10 cellular contexts compared by ENCODE assay signal in the genomic region with DNA sequence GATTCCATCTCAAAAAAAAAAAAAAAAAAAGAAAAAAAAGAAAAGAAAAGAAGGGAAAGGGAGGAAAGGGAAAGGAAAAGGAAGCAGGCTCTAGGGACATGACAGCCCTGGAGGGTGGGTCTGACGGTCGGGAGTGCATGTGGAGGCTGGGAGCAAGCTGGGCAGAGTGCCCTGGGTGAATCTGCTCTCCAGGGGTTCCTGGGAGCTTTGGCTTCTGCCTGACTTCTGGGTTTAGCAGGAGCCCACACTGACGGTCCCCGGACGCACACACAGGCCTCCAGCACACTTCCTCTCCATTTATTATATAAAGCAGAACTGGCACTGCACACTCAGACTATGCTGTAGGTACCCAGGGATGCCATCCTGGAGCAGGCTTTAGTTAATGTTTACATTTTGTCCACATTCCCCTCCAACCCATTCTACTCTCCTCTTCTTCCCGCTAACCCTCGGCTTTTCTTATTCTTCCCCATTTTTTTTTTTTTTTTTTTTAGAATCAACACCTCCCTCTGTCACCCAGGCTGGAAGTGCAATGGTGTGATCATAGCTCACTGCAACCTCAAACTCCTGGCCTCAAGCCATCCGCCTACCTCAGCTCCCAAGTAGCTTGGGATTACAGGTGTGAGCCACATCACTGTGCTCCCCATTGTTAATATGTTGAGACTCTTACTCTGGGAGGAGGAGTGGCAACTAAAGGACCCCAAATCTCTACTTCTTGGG.
DNase-seq lines count a peak whose midpoint lies in the region; ATAC-seq and TF ChIP-seq lines count a peak whose summit lies in the region.
"Had no signal": no experiment of that assay in that cellular context is flagged by ENCODE, and none has a peak within 500 bp of the region (broad histone marks: within the 10 kb centered on the region; RNA-seq: fewer than 3 reads in every experiment).

No MANE protein-coding gene starts in this region.

- H4K20me1 ChIP-seq in smooth muscle cell (ENCODE audit: low read depth) = no peaks in the 10 kb centered on the region

- POLR2A ChIA-PET in Panc1 (lab: Charles Lee) = interaction anchor here (0.6 to 0.7 kb wide), 2 partner anchors 43 to 184 kb away, joined by 3 to 12 read pairs; no protein-coding TSS in a partner anchor

- peak overlapping the region; percentile 31 for H3K9ac ChIP-seq in smooth muscle cell (ENCODE audit: low read depth)
- H3K9ac ChIP-seq: parathyroid adenoma had no signal

- intact Hi-C loops in Panc1 (cut with micrococcal nuclease; ENCODE audit: unreplicated experiment) = no loop called here

- H3K27me3 ChIP-seq in Panc1 (ENCODE audit: control insufficient read depth, insufficient read depth, low read length) (no peaks in the 10 kb centered on the region), smooth muscle cell (ENCODE audit: low read depth) (no peaks in the 10 kb centered on the region)

- no TSS peak for BruUV-seq in Panc1 (replicated peaks; lab: Mats Ljungman, UMichigan)

- CTCF ChIA-PET in Panc1 (lab: Charles Lee) = no interaction called here

- in situ Hi-C loops in Panc1 (cut with HindIII; ENCODE audit: low pct_unique_long_range_greater_than_20kb, low sequenced_read_pairs) = no loop called here

- no peaks in the 10 kb centered on the region for H3K9me3 ChIP-seq in Panc1 (ENCODE audit: control insufficient read depth, insufficient read depth, low read depth, low read length)
- H3K9me3 ChIP-seq in smooth muscle cell (replicated peaks; ENCODE audit: low read depth) = no peaks in the 10 kb centered on the region

- DNase-seq in H4 (ENCODE audit: low spot score) = peak; percentile 29
- DNase-seq in Panc1 (ENCODE audit: low read depth, low spot score) = no peak
- DNase-seq in glomerular visceral epithelial cell (ENCODE audit: extremely low spot score) = peak; percentile 90
- no peak for DNase-seq in smooth muscle cell (lab: John Stamatoyannopoulos, UW; ENCODE audit: unreplicated experiment)
- no peak for DNase-seq in activated CD4-positive, alpha-beta T cell treated with anti-CD3 and anti-CD28 coated beads, Interleukin-2, amount 50 U/mL, for 4 hours
- no peak for DNase-seq in dermis blood vessel endothelial cell
- DNase-seq: NCI-H526 treated with DMSO at 0.1 percent for 48 hours had no signal

- H3K4me3 ChIP-seq in Panc1 (ENCODE audit: low read depth in 2 of 2, low read length in 2 of 2) = no peak overlapping the region
- H3K4me3 ChIP-seq in smooth muscle cell = no peak overlapping the region

- no peak overlapping the region for H2AFZ ChIP-seq in smooth muscle cell (ENCODE audit: low read depth)
- H2AFZ ChIP-seq: parathyroid adenoma had no signal

- no peaks in the 10 kb centered on the region for H3K79me2 ChIP-seq in smooth muscle cell (ENCODE audit: low read depth)
- H3K79me2 ChIP-seq: parathyroid adenoma had no signal

- 75% methylated on average over 8 of the region's 8 CpGs for WGBS in smooth muscle cell (ENCODE audit: low lambda C conversion rate)

- H3F3A ChIP-seq in smooth muscle cell (ENCODE audit: low read depth) = peaks cover 6% of the 10 kb centered on the region

- H3K4me2 ChIP-seq in smooth muscle cell = no peak overlapping the region

- H3K36me3 ChIP-seq in Panc1 (ENCODE audit: control insufficient read depth, insufficient read depth, low read length) (no peaks in the 10 kb centered on the region), smooth muscle cell (ENCODE audit: low read depth) (no peaks in the 10 kb centered on the region)

- ATAC-seq in Panc1 = peak; percentile 35
- ATAC-seq in HG02571 (IDR thresholded peaks at IDR 0.05; ENCODE audit: unreplicated experiment) = no peak
- ATAC-seq in GM19324 (IDR thresholded peaks at IDR 0.05; ENCODE audit: low FRiP score, unreplicated experiment) = no peak

- peak overlapping the region; percentile 65 for H3K27ac ChIP-seq in Panc1 (ENCODE audit: low read length)
- peak overlapping the region; percentile 78 for H3K27ac ChIP-seq in smooth muscle cell (ENCODE audit: low read depth)
- H3K27ac ChIP-seq: parathyroid adenoma had no signal

- H3K4me1 ChIP-seq in Panc1 (ENCODE audit: control insufficient read depth, insufficient read depth, low read length) (peaks cover 9% of the 10 kb centered on the region), smooth muscle cell (ENCODE audit: low read depth) (peaks cover 23% of the 10 kb centered on the region)
- H3K4me1 ChIP-seq: parathyroid adenoma had no signal

- no peak for TF ChIP-seq CTCF in Panc1 (IDR thresholded peaks at IDR 0.05)
- no peak for TF ChIP-seq CTCF in smooth muscle cell (IDR thresholded peaks at IDR 0.05; ENCODE audit: borderline replicate concordance, insufficient read depth, poor library complexity, severe bottlenecking)

Comparison
In these comparisons a context has a peak if more than half of its experiments do, and no peak if none do; other contexts are left out.
1. DNase-seq: peak in H4 (single experiment) and glomerular visceral epithelial cell (single experiment); none in Panc1 (single experiment), smooth muscle cell (single experiment), activated CD4-positive, alpha-beta T cell treated with anti-CD3 and anti-CD28 coated beads, Interleukin-2, amount 50 U/mL, for 4 hours (0 of 2) and dermis blood vessel endothelial cell (single experiment).